In the genomic region with DNA sequence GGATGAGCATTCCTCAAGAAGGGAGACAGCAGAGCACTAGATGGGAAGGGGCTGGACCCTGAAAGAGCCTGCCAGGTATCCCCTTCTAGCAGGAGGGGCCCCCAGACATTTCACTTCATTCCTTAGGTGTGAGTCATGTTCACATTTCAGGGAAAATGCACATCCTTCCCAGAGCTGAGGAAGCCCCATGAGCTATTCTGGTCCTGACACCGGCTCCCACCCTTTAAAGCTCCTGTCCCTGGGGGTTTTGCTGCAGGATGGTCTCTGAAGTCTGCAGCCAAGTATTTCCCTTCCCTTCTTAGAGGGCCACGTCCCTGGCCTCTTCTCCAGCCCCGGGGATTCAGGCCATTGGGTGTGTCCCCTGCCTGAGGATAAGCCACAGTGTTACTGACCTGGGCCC, we compare ENCODE assay signal across 1 cellular context.
TF ChIP-seq lines count a peak whose summit lies in the region.

No MANE protein-coding gene starts in this region.

TF ChIP-seq in SK-N-SH treated with all-trans-retinoic acid at 6 μM for 48 hours, 23 proteins besides CTCF, POLR2A, EP300 and RAD21 (continued from another document):
- TF ChIP-seq, protein P1, sequence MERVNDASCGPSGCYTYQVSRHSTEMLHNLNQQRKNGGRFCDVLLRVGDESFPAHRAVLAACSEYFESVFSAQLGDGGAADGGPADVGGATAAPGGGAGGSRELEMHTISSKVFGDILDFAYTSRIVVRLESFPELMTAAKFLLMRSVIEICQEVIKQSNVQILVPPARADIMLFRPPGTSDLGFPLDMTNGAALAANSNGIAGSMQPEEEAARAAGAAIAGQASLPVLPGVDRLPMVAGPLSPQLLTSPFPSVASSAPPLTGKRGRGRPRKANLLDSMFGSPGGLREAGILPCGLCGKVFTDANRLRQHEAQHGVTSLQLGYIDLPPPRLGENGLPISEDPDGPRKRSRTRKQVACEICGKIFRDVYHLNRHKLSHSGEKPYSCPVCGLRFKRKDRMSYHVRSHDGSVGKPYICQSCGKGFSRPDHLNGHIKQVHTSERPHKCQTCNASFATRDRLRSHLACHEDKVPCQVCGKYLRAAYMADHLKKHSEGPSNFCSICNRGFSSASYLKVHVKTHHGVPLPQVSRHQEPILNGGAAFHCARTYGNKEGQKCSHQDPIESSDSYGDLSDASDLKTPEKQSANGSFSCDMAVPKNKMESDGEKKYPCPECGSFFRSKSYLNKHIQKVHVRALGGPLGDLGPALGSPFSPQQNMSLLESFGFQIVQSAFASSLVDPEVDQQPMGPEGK (CRISPR knock-in tag; IDR thresholded peaks at IDR 0.05; ENCODE audit: borderline replicate concordance): no peak
- no peak for TF ChIP-seq ZC3H10 (CRISPR knock-in tag; IDR thresholded peaks at IDR 0.05)
- TF ChIP-seq, protein P2, sequence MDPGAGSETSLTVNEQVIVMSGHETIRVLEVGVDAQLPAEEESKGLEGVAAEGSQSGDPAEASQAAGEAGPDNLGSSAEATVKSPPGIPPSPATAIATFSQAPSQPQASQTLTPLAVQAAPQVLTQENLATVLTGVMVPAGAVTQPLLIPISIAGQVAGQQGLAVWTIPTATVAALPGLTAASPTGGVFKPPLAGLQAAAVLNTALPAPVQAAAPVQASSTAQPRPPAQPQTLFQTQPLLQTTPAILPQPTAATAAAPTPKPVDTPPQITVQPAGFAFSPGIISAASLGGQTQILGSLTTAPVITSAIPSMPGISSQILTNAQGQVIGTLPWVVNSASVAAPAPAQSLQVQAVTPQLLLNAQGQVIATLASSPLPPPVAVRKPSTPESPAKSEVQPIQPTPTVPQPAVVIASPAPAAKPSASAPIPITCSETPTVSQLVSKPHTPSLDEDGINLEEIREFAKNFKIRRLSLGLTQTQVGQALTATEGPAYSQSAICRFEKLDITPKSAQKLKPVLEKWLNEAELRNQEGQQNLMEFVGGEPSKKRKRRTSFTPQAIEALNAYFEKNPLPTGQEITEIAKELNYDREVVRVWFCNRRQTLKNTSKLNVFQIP (CRISPR knock-in tag; IDR thresholded peaks at IDR 0.05; ENCODE audit: borderline replicate concordance, low read depth): no peak
- no peak for TF ChIP-seq ZNF70 (CRISPR knock-in tag; IDR thresholded peaks at IDR 0.05)
- TF ChIP-seq ISL1 (CRISPR knock-in tag; IDR thresholded peaks at IDR 0.05): no peak
- TF ChIP-seq OSR1 (CRISPR knock-in tag; IDR thresholded peaks at IDR 0.05): no peak
- no peak for TF ChIP-seq ARNTL (CRISPR knock-in tag; IDR thresholded peaks at IDR 0.05; ENCODE audit: borderline replicate concordance, low read depth)
- TF ChIP-seq TOX (CRISPR knock-in tag; IDR thresholded peaks at IDR 0.05; ENCODE audit: borderline replicate concordance): no peak
- TF ChIP-seq CSDC2 (CRISPR knock-in tag; IDR thresholded peaks at IDR 0.05): no peak
- TF ChIP-seq, protein P3, sequence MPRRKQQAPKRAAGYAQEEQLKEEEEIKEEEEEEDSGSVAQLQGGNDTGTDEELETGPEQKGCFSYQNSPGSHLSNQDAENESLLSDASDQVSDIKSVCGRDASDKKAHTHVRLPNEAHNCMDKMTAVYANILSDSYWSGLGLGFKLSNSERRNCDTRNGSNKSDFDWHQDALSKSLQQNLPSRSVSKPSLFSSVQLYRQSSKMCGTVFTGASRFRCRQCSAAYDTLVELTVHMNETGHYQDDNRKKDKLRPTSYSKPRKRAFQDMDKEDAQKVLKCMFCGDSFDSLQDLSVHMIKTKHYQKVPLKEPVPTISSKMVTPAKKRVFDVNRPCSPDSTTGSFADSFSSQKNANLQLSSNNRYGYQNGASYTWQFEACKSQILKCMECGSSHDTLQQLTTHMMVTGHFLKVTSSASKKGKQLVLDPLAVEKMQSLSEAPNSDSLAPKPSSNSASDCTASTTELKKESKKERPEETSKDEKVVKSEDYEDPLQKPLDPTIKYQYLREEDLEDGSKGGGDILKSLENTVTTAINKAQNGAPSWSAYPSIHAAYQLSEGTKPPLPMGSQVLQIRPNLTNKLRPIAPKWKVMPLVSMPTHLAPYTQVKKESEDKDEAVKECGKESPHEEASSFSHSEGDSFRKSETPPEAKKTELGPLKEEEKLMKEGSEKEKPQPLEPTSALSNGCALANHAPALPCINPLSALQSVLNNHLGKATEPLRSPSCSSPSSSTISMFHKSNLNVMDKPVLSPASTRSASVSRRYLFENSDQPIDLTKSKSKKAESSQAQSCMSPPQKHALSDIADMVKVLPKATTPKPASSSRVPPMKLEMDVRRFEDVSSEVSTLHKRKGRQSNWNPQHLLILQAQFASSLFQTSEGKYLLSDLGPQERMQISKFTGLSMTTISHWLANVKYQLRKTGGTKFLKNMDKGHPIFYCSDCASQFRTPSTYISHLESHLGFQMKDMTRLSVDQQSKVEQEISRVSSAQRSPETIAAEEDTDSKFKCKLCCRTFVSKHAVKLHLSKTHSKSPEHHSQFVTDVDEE (CRISPR knock-in tag; IDR thresholded peaks at IDR 0.05): no peak
